In genomic region chr2:25742501-25742900, GRCh38 we compare ENCODE assay signal across 28 cellular contexts.
DNase-seq lines count a peak whose midpoint lies in the region; ATAC-seq and TF ChIP-seq lines count a peak whose summit lies in the region.
"Had no signal": no experiment of that assay in that cellular context is flagged by ENCODE, and none has a peak within 500 bp of the region (broad histone marks: within the 10 kb centered on the region; RNA-seq: fewer than 3 reads in every experiment).

No MANE protein-coding gene starts in this region.

- H3K4me2 ChIP-seq in MM.1S (ENCODE audit: low read depth, low read length) = peak overlapping the region; percentile 50
- H3K4me2 ChIP-seq: SK-N-SH had no signal

- no peaks in the 10 kb centered on the region for H3K9me3 ChIP-seq in MM.1S (replicated peaks; ENCODE audit: insufficient read depth, low read length)
- H3K9me3 ChIP-seq in BE2C = no peaks in the 10 kb centered on the region
- H3K9me3 ChIP-seq: Caco-2, esophagus muscularis mucosa, prostate gland, SK-N-SH, testis had no signal

- no peaks in the 10 kb centered on the region for H3K9me2 ChIP-seq in MM.1S (replicated peaks; ENCODE audit: insufficient read depth, low read length)
- H3K9me2 ChIP-seq: SK-N-SH had no signal

- peaks cover 35% of the 10 kb centered on the region for H3F3A ChIP-seq in MM.1S (ENCODE audit: insufficient read depth, low read length)

- no peaks in the 10 kb centered on the region for H4K20me1 ChIP-seq in MM.1S (ENCODE audit: insufficient read depth, low read length)

- H3K4me1 Mint-ChIP-seq in T-helper 1 cell treated with Interleukin-12 subunit alpha and Interleukin-12 subunit beta and Interleukin-4 antibody, amounts not matched to agents 30 μg/mL and 1 μg/mL, for 36 hours (ENCODE audit: low read depth) = peaks cover 25% of the 10 kb centered on the region
- peaks cover 12% of the 10 kb centered on the region for H3K4me1 Mint-ChIP-seq in stimulated activated effector memory CD8-positive, alpha-beta T cell treated with anti-CD3 and anti-CD28 coated beads, Interleukin-12 subunit alpha, Interleukin-12 subunit beta, amount 100 ng/mL, for 72 hours

- H3K27me3 ChIP-seq in MM.1S (replicated peaks; ENCODE audit: insufficient read depth, low read length) = no peaks in the 10 kb centered on the region
- no peaks in the 10 kb centered on the region for H3K27me3 ChIP-seq in BE2C
- H3K27me3 ChIP-seq: brain microvascular endothelial cell, esophagus muscularis mucosa, foreskin keratinocyte, testis had no signal

- H3K36me3 ChIP-seq in MM.1S (replicated peaks; ENCODE audit: insufficient read depth, low read length) (no peaks in the 10 kb centered on the region; the same call in 1 of the 2 replicates), BE2C (peaks cover 23% of the 10 kb centered on the region)
- H3K36me3 ChIP-seq: prostate gland had no signal

- H3K4me3 ChIP-seq in MM.1S (ENCODE audit: low read length) = peak overlapping the region; percentile 20; the same call in 1 of the 2 replicates
- no peak overlapping the region for H3K4me3 ChIP-seq in choroid plexus epithelial cell (ENCODE audit: low read depth, low read length)
- no peak overlapping the region for H3K4me3 ChIP-seq in BE2C (ENCODE audit: low read depth, low read length)
- H3K4me3 ChIP-seq: esophagus muscularis mucosa, lung, prostate gland, testis had no signal

- peaks cover 59% of the 10 kb centered on the region for H3K4me1 ChIP-seq in MM.1S (ENCODE audit: low read length)
- H3K4me1 ChIP-seq in BE2C = no peaks in the 10 kb centered on the region
- H3K4me1 ChIP-seq: Caco-2, foreskin keratinocyte, prostate gland had no signal

- no peak for ATAC-seq in stimulated activated effector memory CD8-positive, alpha-beta T cell treated with anti-CD3 and anti-CD28 coated beads, Interleukin-12 subunit alpha, Interleukin-12 subunit beta, amount 100 ng/mL, for 72 hours
- ATAC-seq in GM21515 (IDR thresholded peaks at IDR 0.05; ENCODE audit: unreplicated experiment) (no peak), GM21367 (IDR thresholded peaks at IDR 0.05; ENCODE audit: unreplicated experiment) (no peak)
- ATAC-seq: foreskin keratinocyte, HCT116 had no signal

- DNase-seq in T-helper 1 cell = no peak
- no peak for DNase-seq in MM.1S
- peak; percentile 31 for DNase-seq in choroid plexus epithelial cell (ENCODE audit: low read depth)
- DNase-seq in stimulated activated effector memory CD8-positive, alpha-beta T cell treated with anti-CD3 and anti-CD28 coated beads, Interleukin-12 subunit alpha, Interleukin-12 subunit beta, amount 100 ng/mL, for 72 hours (ENCODE audit: low spot score in 2 of 2) = no peak
- DNase-seq in BE2C = no peak
- DNase-seq: activated CD4-positive, alpha-beta T cell treated with anti-CD3 and anti-CD28 coated beads for 4 hours; activated CD8-positive, alpha-beta memory T cell treated with anti-CD3 and anti-CD28 coated beads, Interleukin-2, amount 10 ng/mL, durations not matched to agents 7 days and 5 days; amniotic stem cell; brain microvascular endothelial cell; Caco-2; foreskin keratinocyte; GF-D8; Karpas-422; NCI-H146; NCI-H2107; NCI-H748 treated with DMSO at 0.1 percent for 48 hours; SK-N-SH; stimulated activated naive CD8-positive, alpha-beta T cell treated with anti-CD3 and anti-CD28 coated beads, Interleukin-15, Interleukin-2, amounts not matched to agents 100 U/mL and 50 U/mL, for 24 hours; testis had no signal

- peak overlapping the region; percentile 36 for H3K9ac ChIP-seq in MM.1S (ENCODE audit: low read length)
- H3K9ac ChIP-seq: SK-N-SH had no signal

- TF ChIP-seq CTCF in MM.1S (IDR thresholded peaks at IDR 0.05; ENCODE audit: low read length) (no peak), choroid plexus epithelial cell (conservative IDR thresholded peaks at IDR 0.05; ENCODE audit: low read depth, low read length) (no peak), BE2C (IDR thresholded peaks at IDR 0.05; ENCODE audit: low read depth, low read length) (no peak)

- H3K79me2 ChIP-seq in MM.1S (ENCODE audit: low read length) = peaks cover 17% of the 10 kb centered on the region

- peak overlapping the region; percentile 2 for H3K27ac Mint-ChIP-seq in T-helper 1 cell treated with Interleukin-12 subunit alpha and Interleukin-12 subunit beta and Interleukin-4 antibody, amounts not matched to agents 30 μg/mL and 1 μg/mL, for 36 hours
- peak overlapping the region; percentile 63 for H3K27ac Mint-ChIP-seq in stimulated activated effector memory CD8-positive, alpha-beta T cell treated with anti-CD3 and anti-CD28 coated beads, Interleukin-12 subunit alpha, Interleukin-12 subunit beta, amount 100 ng/mL, for 72 hours
- H3K27ac Mint-ChIP-seq: activated naive CD4-positive, alpha-beta T cell treated with anti-CD3 and anti-CD28 coated beads for 36 hours had no signal

- H2AFZ ChIP-seq in MM.1S (ENCODE audit: low read length) = no peak overlapping the region

- peaks cover 38% of the 10 kb centered on the region for H3K36me3 Mint-ChIP-seq in T-helper 1 cell treated with Interleukin-12 subunit alpha and Interleukin-12 subunit beta and Interleukin-4 antibody, amounts not matched to agents 30 μg/mL and 1 μg/mL, for 36 hours (ENCODE audit: low read depth)
- peaks cover 79% of the 10 kb centered on the region for H3K36me3 Mint-ChIP-seq in stimulated activated effector memory CD8-positive, alpha-beta T cell treated with anti-CD3 and anti-CD28 coated beads, Interleukin-12 subunit alpha, Interleukin-12 subunit beta, amount 100 ng/mL, for 72 hours

- H3K27me3 Mint-ChIP-seq in T-helper 1 cell treated with Interleukin-12 subunit alpha and Interleukin-12 subunit beta and Interleukin-4 antibody, amounts not matched to agents 30 μg/mL and 1 μg/mL, for 36 hours (ENCODE audit: low read depth) = no peaks in the 10 kb centered on the region
- H3K27me3 Mint-ChIP-seq: activated CD8-positive, alpha-beta memory T cell treated with anti-CD3 and anti-CD28 coated beads, Interleukin-2, amount 10 ng/mL, durations not matched to agents 7 days and 5 days had no signal

- H3K9me3 Mint-ChIP-seq in T-helper 1 cell treated with Interleukin-12 subunit alpha and Interleukin-12 subunit beta and Interleukin-4 antibody, amounts not matched to agents 30 μg/mL and 1 μg/mL, for 36 hours = no peaks in the 10 kb centered on the region
- no peaks in the 10 kb centered on the region for H3K9me3 Mint-ChIP-seq in stimulated activated effector memory CD8-positive, alpha-beta T cell treated with anti-CD3 and anti-CD28 coated beads, Interleukin-12 subunit alpha, Interleukin-12 subunit beta, amount 100 ng/mL, for 72 hours
- H3K9me3 Mint-ChIP-seq: activated naive CD4-positive, alpha-beta T cell treated with anti-CD3 and anti-CD28 coated beads for 36 hours had no signal

- H3K4me3 Mint-ChIP-seq in T-helper 1 cell treated with Interleukin-12 subunit alpha and Interleukin-12 subunit beta and Interleukin-4 antibody, amounts not matched to agents 30 μg/mL and 1 μg/mL, for 36 hours = no peak overlapping the region
- H3K4me3 Mint-ChIP-seq in stimulated activated effector memory CD8-positive, alpha-beta T cell treated with anti-CD3 and anti-CD28 coated beads, Interleukin-12 subunit alpha, Interleukin-12 subunit beta, amount 100 ng/mL, for 72 hours = no peak overlapping the region
- H3K4me3 Mint-ChIP-seq: activated CD8-positive, alpha-beta memory T cell treated with anti-CD3 and anti-CD28 coated beads, Interleukin-2, amount 10 ng/mL, durations not matched to agents 7 days and 5 days; activated naive CD4-positive, alpha-beta T cell treated with anti-CD3 and anti-CD28 coated beads for 36 hours had no signal

- H3K27ac ChIP-seq in MM.1S (ENCODE audit: low read length) = peak overlapping the region; percentile 82
- H3K27ac ChIP-seq: 22Rv1, brain microvascular endothelial cell, esophagus muscularis mucosa, foreskin keratinocyte, prostate gland, testis had no signal
